Comparison of ENCODE assay signal across 16 cellular contexts in genomic region chr1:182650678-182651669, GRCh38. TPM values are rescaled to one million over a fixed set of nuclear protein-coding genes. Genes with fewer than 3 reads are reported as not detected.
"Had no signal": no experiment of that assay in that cellular context is flagged by ENCODE, and none has a peak within 500 bp of the region (broad histone marks: within the 10 kb centered on the region; RNA-seq: fewer than 3 reads in every experiment).

No MANE protein-coding gene starts in this region.

- ATAC-seq: activated CD4-positive, alpha-beta T cell treated with anti-CD3 and anti-CD28 coated beads for 36 hours; activated naive CD4-positive, alpha-beta T cell treated with anti-CD3 and anti-CD28 coated beads, Interleukin-2, amount 50 U/mL, for 72 hours; activated T-cell treated with anti-CD3 and anti-CD28 coated beads, Interleukin-2, amount 50 U/mL, for 4 hours; esophagus mucosa; naive thymus-derived CD8-positive, alpha-beta T cell had no signal

- H3K27ac Mint-ChIP-seq: activated CD4-positive, alpha-beta memory T cell treated with anti-CD3 and anti-CD28 coated beads for 36 hours; activated CD4-positive, alpha-beta T cell treated with anti-CD3 and anti-CD28 coated beads for 36 hours; activated naive CD4-positive, alpha-beta T cell treated with anti-CD3 and anti-CD28 coated beads, Interleukin-2, amount 50 U/mL, for 72 hours; naive thymus-derived CD8-positive, alpha-beta T cell had no signal

- H3K9me3 Mint-ChIP-seq: activated CD4-positive, alpha-beta memory T cell treated with anti-CD3 and anti-CD28 coated beads for 36 hours; activated naive CD4-positive, alpha-beta T cell treated with anti-CD3 and anti-CD28 coated beads, Interleukin-2, amount 50 U/mL, for 72 hours; activated T-cell treated with anti-CD3 and anti-CD28 coated beads, Interleukin-2, amount 50 U/mL, for 4 hours; naive thymus-derived CD8-positive, alpha-beta T cell had no signal

- H3K9ac ChIP-seq: parathyroid adenoma had no signal

- DNase-seq: activated CD4-positive, alpha-beta memory T cell treated with anti-CD3 and anti-CD28 coated beads for 36 hours; activated CD4-positive, alpha-beta T cell treated with anti-CD3 and anti-CD28 coated beads for 36 hours; activated gamma-delta T cell; activated T-cell treated with anti-CD3 and anti-CD28 coated beads, Interleukin-2, amount 50 U/mL, for 4 hours; amniotic stem cell; caudate nucleus; left ventricle myocardium inferior; naive thymus-derived CD8-positive, alpha-beta T cell; sigmoid colon; spleen; transverse colon had no signal

- FAIRE-seq: colon had no signal

- H3K4me3 Mint-ChIP-seq: activated CD4-positive, alpha-beta memory T cell treated with anti-CD3 and anti-CD28 coated beads for 36 hours; activated CD4-positive, alpha-beta T cell treated with anti-CD3 and anti-CD28 coated beads for 36 hours; activated T-cell treated with anti-CD3 and anti-CD28 coated beads, Interleukin-2, amount 50 U/mL, for 4 hours; naive thymus-derived CD8-positive, alpha-beta T cell had no signal

- H3K9me3 ChIP-seq: left ventricle myocardium inferior, neutrophil, sigmoid colon, spleen, transverse colon had no signal

- H3K4me1 ChIP-seq: left ventricle myocardium inferior, parathyroid adenoma, sigmoid colon, transverse colon had no signal

- H3K4me3 ChIP-seq: left ventricle myocardium inferior, sigmoid colon, spleen, transverse colon had no signal

- H3K36me3 Mint-ChIP-seq: activated CD4-positive, alpha-beta memory T cell treated with anti-CD3 and anti-CD28 coated beads for 36 hours; activated naive CD4-positive, alpha-beta T cell treated with anti-CD3 and anti-CD28 coated beads, Interleukin-2, amount 50 U/mL, for 72 hours; naive thymus-derived CD8-positive, alpha-beta T cell had no signal

- H3K27me3 ChIP-seq: neutrophil, sigmoid colon, spleen, transverse colon had no signal

- H3K36me3 ChIP-seq: left ventricle myocardium inferior, neutrophil, sigmoid colon, spleen, transverse colon had no signal

- H3K4me1 Mint-ChIP-seq: naive thymus-derived CD8-positive, alpha-beta T cell had no signal

RNA-seq across cellular contexts. Expression of gene RGS8, which starts 33.4 kb away (rescaled TPM):
- polyA plus RNA-seq: naive thymus-derived CD8-positive, alpha-beta T cell had no signal

RNA-seq across cellular contexts. Expression of gene RGS16, which starts 46.8 kb away (rescaled TPM):
- polyA plus RNA-seq: naive thymus-derived CD8-positive, alpha-beta T cell had no signal
